Comparison of ENCODE assay signal across 12 cellular contexts in genomic region chr5:59744531-59744992, GRCh38.
DNase-seq lines count a peak whose midpoint lies in the region; ATAC-seq, FAIRE-seq and TF ChIP-seq lines count a peak whose summit lies in the region.
"Had no signal": no experiment of that assay in that cellular context is flagged by ENCODE, and none has a peak within 500 bp of the region (broad histone marks: within the 10 kb centered on the region; RNA-seq: fewer than 3 reads in every experiment).

No MANE protein-coding gene starts in this region.

- no peak for FAIRE-seq in GM12892 (lab: Jason Lieb, UNC)

- no peak overlapping the region for H3K4me3 ChIP-seq in PC-9
- H3K4me3 ChIP-seq: right lobe of liver had no signal

- peaks cover 16% of the 10 kb centered on the region; the same call in 1 of the 2 replicates for H3F3A ChIP-seq in PC-9 (ENCODE audit: insufficient read depth, low read depth)

- H3K27me3 Mint-ChIP-seq in HFFc6 (ENCODE audit: insufficient read depth), result no peaks in the 10 kb centered on the region; the same call in 1 of the 2 replicates

- CTCF ChIA-PET in PC-9 (lab: Charles Lee), result interaction anchor here (0.6 kb wide), 1 partner anchor 34 kb away, joined by 3 read pairs; no protein-coding TSS in a partner anchor

- no peaks in the 10 kb centered on the region for H3K36me3 Mint-ChIP-seq in HFFc6 (ENCODE audit: low read depth)

- H3K36me3 ChIP-seq in PC-9 (ENCODE audit: low read depth), result no peaks in the 10 kb centered on the region
- H3K36me3 ChIP-seq: right lobe of liver had no signal

- H3K9me2 ChIP-seq in PC-9 (ENCODE audit: insufficient read depth), result no peaks in the 10 kb centered on the region

- no peaks in the 10 kb centered on the region for H4K20me1 ChIP-seq in PC-9 (ENCODE audit: insufficient read depth)

- DNase-seq in HFFc6 (peak; percentile 56), PC-9 (peak in 1 of 2 experiments; percentile 78), fibroblast of gingiva (ENCODE audit: low read depth) (peak; percentile 82), renal cortical epithelial cell (ENCODE audit: low read depth) (peak; percentile 63), GM12892 (ENCODE audit: insufficient read length) (no peak), SIG-M5 treated with dmso at 0.1 percent for 504 hours (lab: John Stamatoyannopoulos, UW; ENCODE audit: unreplicated experiment) (no peak)
- DNase-seq in effector CD4-positive, alpha-beta T cell, result no peak
- DNase-seq: H7, T-helper 9 cell had no signal

- H3K4me2 ChIP-seq in PC-9, result no peak overlapping the region

- peak overlapping the region; percentile 41 for H3K27ac ChIP-seq in PC-9

- peaks cover 15% of the 10 kb centered on the region for H3K79me2 ChIP-seq in PC-9 (ENCODE audit: low read depth)

- H3K4me1 ChIP-seq in PC-9 (replicated peaks; ENCODE audit: insufficient read depth), result peaks cover 36% of the 10 kb centered on the region
- H3K4me1 ChIP-seq: right lobe of liver had no signal

- TF ChIP-seq POLR2A in GM12892 (IDR thresholded peaks at IDR 0.05; ENCODE audit: low read depth, low read length), result no peak

- no peaks in the 10 kb centered on the region for H3K9me3 Mint-ChIP-seq in HFFc6

- no peaks in the 10 kb centered on the region for H3K27me3 ChIP-seq in PC-9 (ENCODE audit: insufficient read depth, low read depth)
- H3K27me3 ChIP-seq: dorsolateral prefrontal cortex, right lobe of liver had no signal

- ATAC-seq in HG03139 (IDR thresholded peaks at IDR 0.05; ENCODE audit: unreplicated experiment), result no peak

- H3K4me1 Mint-ChIP-seq in HFFc6 (ENCODE audit: low read depth), result peaks cover 26% of the 10 kb centered on the region; the same call in 1 of the 2 replicates

- TF ChIP-seq CTCF in HFFc6 (IDR thresholded peaks at IDR 0.05), result no peak
- no peak for TF ChIP-seq CTCF in PC-9 (conservative IDR thresholded peaks at IDR 0.05)

- BruUV-seq in PC-9 (replicated peaks; lab: Mats Ljungman, UMichigan), result no TSS peak

- no peak overlapping the region for H2AFZ ChIP-seq in PC-9

- H3K4me3 Mint-ChIP-seq in HFFc6, result no peak overlapping the region

- no peaks in the 10 kb centered on the region for H3K9me3 ChIP-seq in PC-9 (ENCODE audit: insufficient read depth, low read depth)
- H3K9me3 ChIP-seq: right lobe of liver had no signal

- POLR2A ChIA-PET in PC-9 (lab: Charles Lee; ENCODE audit: unreplicated experiment), result no interaction called here

- intact Hi-C loops in PC-9 (cut with micrococcal nuclease; ENCODE audit: unreplicated experiment), result loop anchor here (10.0 kb wide), 1 partner anchor 50 kb away; no protein-coding TSS in a partner anchor

- H3K27ac Mint-ChIP-seq in HFFc6, result peak overlapping the region; percentile 45; the same call in 1 of the 2 replicates

Comparison
In these comparisons a context has a peak if more than half of its experiments do, and no peak if none do; other contexts are left out.
1. DNase-seq: peak in HFFc6 (single experiment), fibroblast of gingiva (single experiment) and renal cortical epithelial cell (single experiment); none in effector CD4-positive, alpha-beta T cell (single experiment), GM12892 (single experiment) and SIG-M5 treated with dmso at 0.1 percent for 504 hours (single experiment).